In genomic region chr3:104102386-104102785, GRCh38 we compare ENCODE assay signal across 1 cellular context.
TF ChIP-seq lines count a peak whose summit lies in the region.

No MANE protein-coding gene starts in this region.

TF ChIP-seq in HepG2, 621 proteins besides CTCF, POLR2A, EP300 and RAD21 (continued from another document):
- TF ChIP-seq MYC (CRISPR knock-in tag; IDR thresholded peaks at IDR 0.05; ENCODE audit: borderline replicate concordance) (no peak), CSRNP2 (CRISPR knock-in tag; conservative IDR thresholded peaks at IDR 0.05; ENCODE audit: low read depth) (no peak), HOXA5 (CRISPR knock-in tag; IDR thresholded peaks at IDR 0.05) (no peak), MBD4 (IDR thresholded peaks at IDR 0.05; ENCODE audit: borderline replicate concordance, low read length) (no peak)
